ENCODE assay signal across 8 cellular contexts in genomic region chr2:101149241-101150192, GRCh38. TPM values are rescaled to one million over a fixed set of nuclear protein-coding genes. Genes with fewer than 3 reads are reported as not detected.
DNase-seq lines count a peak whose midpoint lies in the region; ATAC-seq, FAIRE-seq and TF ChIP-seq lines count a peak whose summit lies in the region.

No MANE protein-coding gene starts in this region.

- H3K4me1 ChIP-seq in thyroid gland, result peaks cover 9 to 25% of the 10 kb centered on the region in 2 donors

- no peak overlapping the region for H3K27ac Mint-ChIP-seq in activated naive CD4-positive, alpha-beta T cell treated with anti-CD3 and anti-CD28 coated beads for 36 hours
- H3K27ac Mint-ChIP-seq in activated T-cell treated with anti-CD3 and anti-CD28 coated beads, Interleukin-2, amount 50 U/mL, for 72 hours, result no peak overlapping the region

- H3K27ac ChIP-seq in thyroid gland, result peak overlapping the region in 2 of 3 donors; percentile 62 to 83

- TF ChIP-seq CTCF in kidney epithelial cell (IDR thresholded peaks at IDR 0.05; ENCODE audit: insufficient read depth, low read length, poor library complexity, severe bottlenecking) (no peak), thyroid gland (IDR thresholded peaks at IDR 0.05) (no peak)

- peak overlapping the region; percentile 67 for H3K4me3 ChIP-seq in kidney epithelial cell (ENCODE audit: low read depth, low read length)
- H3K4me3 ChIP-seq in thyroid gland (replicated peaks in 1 of 3), result peak overlapping the region in 1 of 3 donors; percentile 75

- H3K36me3 Mint-ChIP-seq in activated naive CD4-positive, alpha-beta T cell treated with anti-CD3 and anti-CD28 coated beads for 36 hours (ENCODE audit: low read depth), result no peaks in the 10 kb centered on the region
- H3K36me3 Mint-ChIP-seq in activated T-cell treated with anti-CD3 and anti-CD28 coated beads, Interleukin-2, amount 50 U/mL, for 72 hours (ENCODE audit: insufficient read depth in 2 of 2), result no peaks in the 10 kb centered on the region

- no peaks in the 10 kb centered on the region for H3K36me3 ChIP-seq in kidney epithelial cell (ENCODE audit: control insufficient read depth, insufficient read depth, low read length)
- H3K36me3 ChIP-seq in thyroid gland, result no peaks in the 10 kb centered on the region

- intact Hi-C loops in activated naive CD4-positive, alpha-beta T cell treated with anti-CD3 and anti-CD28 coated beads for 36 hours (cut with micrococcal nuclease), result loop anchor here (2.0 kb wide), 1 partner anchor 587 kb away; the partner anchor contains the start of gene PDCL3
- intact Hi-C loops in thyroid gland (cut with DNase I), result loop anchor here (5.0 to 10.0 kb wide), 2 partner anchors 105 to 137 kb away; partner anchors contain the start of gene CNOT11

- H3K4me1 Mint-ChIP-seq in activated naive CD4-positive, alpha-beta T cell treated with anti-CD3 and anti-CD28 coated beads for 36 hours (ENCODE audit: low read depth), result peaks cover 17% of the 10 kb centered on the region
- peaks cover 23% of the 10 kb centered on the region for H3K4me1 Mint-ChIP-seq in activated T-cell treated with anti-CD3 and anti-CD28 coated beads, Interleukin-2, amount 50 U/mL, for 72 hours (ENCODE audit: low read depth)

- no peak for ATAC-seq in activated T-cell treated with anti-CD3 and anti-CD28 coated beads, Interleukin-2, amount 50 U/mL, for 72 hours (replicated peaks in 1 of 2)

- TF ChIP-seq POLR2A in thyroid gland (IDR thresholded peaks at IDR 0.05), result no peak
- TF ChIP-seq POLR2A in GM12892 (IDR thresholded peaks at IDR 0.05; ENCODE audit: low read depth, low read length), result no peak

- peaks cover 21% of the 10 kb centered on the region for H3K27me3 Mint-ChIP-seq in activated naive CD4-positive, alpha-beta T cell treated with anti-CD3 and anti-CD28 coated beads for 36 hours (ENCODE audit: low read depth)
- peaks cover 59% of the 10 kb centered on the region for H3K27me3 Mint-ChIP-seq in activated T-cell treated with anti-CD3 and anti-CD28 coated beads, Interleukin-2, amount 50 U/mL, for 72 hours (ENCODE audit: low read depth)

- H3K27me3 ChIP-seq in kidney epithelial cell (ENCODE audit: control insufficient read depth, insufficient read depth, low read length) (no peaks in the 10 kb centered on the region), thyroid gland (no peaks in the 10 kb centered on the region)

- no peak for FAIRE-seq in GM12892 (lab: Jason Lieb, UNC)

- 78 to 89% methylated on average over 21 of the region's 21 CpGs for WGBS in thyroid gland, 2 donors

- H3K9me3 Mint-ChIP-seq in activated naive CD4-positive, alpha-beta T cell treated with anti-CD3 and anti-CD28 coated beads for 36 hours, result no peaks in the 10 kb centered on the region
- no peaks in the 10 kb centered on the region for H3K9me3 Mint-ChIP-seq in activated T-cell treated with anti-CD3 and anti-CD28 coated beads, Interleukin-2, amount 50 U/mL, for 72 hours

- CTCF ChIA-PET in activated naive CD4-positive, alpha-beta T cell treated with anti-CD3 and anti-CD28 coated beads for 36 hours (lab: Charles Lee), result interaction anchor here (0.5 to 2.4 kb wide), 4 partner anchors 55 to 114 kb away, joined by 4 to 9 read pairs (median 6); no protein-coding TSS in a partner anchor

- no peaks in the 10 kb centered on the region for H3K9me3 ChIP-seq in thyroid gland

- no peak for DNase-seq in activated naive CD4-positive, alpha-beta T cell treated with anti-CD3 and anti-CD28 coated beads for 36 hours
- DNase-seq in activated naive CD4-positive, alpha-beta T cell (lab: John Stamatoyannopoulos, UW), result no peak
- DNase-seq in activated T-cell treated with anti-CD3 and anti-CD28 coated beads, Interleukin-2, amount 50 U/mL, for 72 hours, result no peak
- DNase-seq in kidney epithelial cell (ENCODE audit: low read depth), result no peak
- no peak for DNase-seq in thyroid gland
- DNase-seq in anterior cingulate cortex (lab: John Stamatoyannopoulos, UW), result no peak
- no peak for DNase-seq in GM12892 (ENCODE audit: insufficient read length)
- no peak for DNase-seq in DMS114 treated with DMSO at 0.1 percent for 48 hours (lab: John Stamatoyannopoulos, UW; ENCODE audit: unreplicated experiment)

- H3K4me3 Mint-ChIP-seq in activated naive CD4-positive, alpha-beta T cell treated with anti-CD3 and anti-CD28 coated beads for 36 hours, result peak overlapping the region; percentile 67
- H3K4me3 Mint-ChIP-seq in activated T-cell treated with anti-CD3 and anti-CD28 coated beads, Interleukin-2, amount 50 U/mL, for 72 hours, result peak overlapping the region; percentile 78 to 83

RNA-seq across cellular contexts. Expression of gene TBC1D8, which starts 1.7 kb away (rescaled TPM):
- 1 to 10 TPM; 4.0 to 4.5 TPM for total RNA-seq in activated naive CD4-positive, alpha-beta T cell treated with anti-CD3 and anti-CD28 coated beads for 36 hours
- 1 to 10 TPM; 5.2 to 8.3 TPM for total RNA-seq in activated T-cell treated with anti-CD3 and anti-CD28 coated beads, Interleukin-2, amount 50 U/mL, for 72 hours
- total RNA-seq in kidney epithelial cell, result 16.8 and 17.3 TPM in 2 replicates
- total RNA-seq in thyroid gland, result 10 to 100 TPM; 16.4 to 36.8 (median 27.1) TPM
- 9.5 TPM for polyA plus RNA-seq in GM12892 (2012; ENCODE audit: missing spikeins)
